15 cellular contexts compared by ENCODE assay signal in genomic region chr18:46474487-46475366, GRCh38.
A peak's percentile ranks its signal among the peaks of the same experiment; 100 is the strongest.
DNase-seq lines count a peak whose midpoint lies in the region; ATAC-seq, FAIRE-seq and TF ChIP-seq lines count a peak whose summit lies in the region.
"Had no signal": no experiment of that assay in that cellular context is flagged by ENCODE, and none has a peak within 500 bp of the region (broad histone marks: within the 10 kb centered on the region; RNA-seq: fewer than 3 reads in every experiment).

No MANE protein-coding gene starts in this region.

- peak; percentile 73 for DNase-seq in DMS53 treated with DMSO at 0.1 percent for 48 hours (lab: John Stamatoyannopoulos, UW; ENCODE audit: unreplicated experiment)
- DNase-seq in Jurkat, Clone E6-1 (ENCODE audit: low read depth, low spot score) = peak; percentile 61
- no peak for DNase-seq in Panc1 (ENCODE audit: low read depth, low spot score)
- no peak for DNase-seq in HepG2 (ENCODE audit: low spot score)
- no peak for DNase-seq in activated gamma-delta T cell (lab: John Stamatoyannopoulos, UW)
- no peak for DNase-seq in urothelium cell line (ENCODE audit: low spot score)
- no peak for DNase-seq in activated CD8-positive, alpha-beta memory T cell treated with anti-CD3 and anti-CD28 coated beads, Interleukin-2, amount 10 ng/mL, durations not matched to agents 7 days and 5 days
- DNase-seq: amygdala, BE2C, colonic mucosa, immature natural killer cell, KG1 had no signal

- H3K4me1 ChIP-seq in Panc1 (ENCODE audit: control insufficient read depth, insufficient read depth, low read length) = no peaks in the 10 kb centered on the region
- H3K4me1 ChIP-seq in HepG2 (ENCODE audit: insufficient read depth, low read length) = no peaks in the 10 kb centered on the region
- H3K4me1 ChIP-seq: BE2C, colonic mucosa, SJSA1 had no signal

- in situ Hi-C loops in Panc1 (cut with HindIII; ENCODE audit: low pct_unique_long_range_greater_than_20kb, low sequenced_read_pairs) (no loop called here), HepG2 (cut with HindIII; ENCODE audit: extremely low pct_ligation_motif_present, low pct_unique_long_range_greater_than_20kb) (loop anchor here (25.0 kb wide), 1 partner anchor 337 kb away; no protein-coding TSS in a partner anchor)

- no peaks in the 10 kb centered on the region for H3K36me3 Mint-ChIP-seq in activated CD8-positive, alpha-beta memory T cell treated with anti-CD3 and anti-CD28 coated beads, Interleukin-2, amount 10 ng/mL, durations not matched to agents 7 days and 5 days
- H3K36me3 Mint-ChIP-seq: stimulated activated memory B cell treated with anti-CD40 and anti-IgM and Interleukin-4, amounts not matched to agents 10 μg/mL and 1 μg/mL and 100 μg/mL, for 72 hours had no signal

- H3K4me3 Mint-ChIP-seq in activated CD8-positive, alpha-beta memory T cell treated with anti-CD3 and anti-CD28 coated beads, Interleukin-2, amount 10 ng/mL, durations not matched to agents 7 days and 5 days = no peak overlapping the region
- H3K4me3 Mint-ChIP-seq: immature natural killer cell; stimulated activated memory B cell treated with anti-CD40 and anti-IgM and Interleukin-4, amounts not matched to agents 10 μg/mL and 1 μg/mL and 100 μg/mL, for 72 hours had no signal

- TF ChIP-seq CTCF in Panc1 (IDR thresholded peaks at IDR 0.05) = no peak
- no peak for TF ChIP-seq CTCF in HepG2 (CRISPR knock-in tag; IDR thresholded peaks at IDR 0.05)

- TF ChIP-seq RAD21 in HepG2 (CRISPR knock-in tag; IDR thresholded peaks at IDR 0.05) = no peak

- no peak overlapping the region for H2AFZ ChIP-seq in HepG2 (ENCODE audit: low read length)

- TF ChIP-seq POLR2A in HepG2 (IDR thresholded peaks at IDR 0.05; ENCODE audit: insufficient read depth in 1 of 2, low read depth in 2 of 2, low read length in 2 of 2) = no peak

- peaks cover 11% of the 10 kb centered on the region for H3K4me1 Mint-ChIP-seq in activated CD8-positive, alpha-beta memory T cell treated with anti-CD3 and anti-CD28 coated beads, Interleukin-2, amount 10 ng/mL, durations not matched to agents 7 days and 5 days
- H3K4me1 Mint-ChIP-seq: stimulated activated memory B cell treated with anti-CD40 and anti-IgM and Interleukin-4, amounts not matched to agents 10 μg/mL and 1 μg/mL and 100 μg/mL, for 72 hours had no signal

- ATAC-seq in Panc1 = peak; percentile 51; the same call in 1 of the 2 replicates
- ATAC-seq in HepG2 = no peak; the same call in 2 of the 3 replicates
- no peak for ATAC-seq in activated CD8-positive, alpha-beta memory T cell treated with anti-CD3 and anti-CD28 coated beads, Interleukin-2, amount 10 ng/mL, durations not matched to agents 7 days and 5 days
- ATAC-seq: stimulated activated memory B cell treated with anti-CD40 and anti-IgM and Interleukin-4, amounts not matched to agents 10 μg/mL and 1 μg/mL and 100 μg/mL, for 72 hours had no signal

- H3K27me3 Mint-ChIP-seq in activated CD8-positive, alpha-beta memory T cell treated with anti-CD3 and anti-CD28 coated beads, Interleukin-2, amount 10 ng/mL, durations not matched to agents 7 days and 5 days = no peaks in the 10 kb centered on the region

- H4K20me1 ChIP-seq in HepG2 (ENCODE audit: insufficient read depth, low read length) = no peaks in the 10 kb centered on the region

- TF ChIP-seq EP300 in HepG2 (IDR thresholded peaks at IDR 0.05; ENCODE audit: low read depth in 2 of 2, low read length in 2 of 2) (no peak), HepG2 (CRISPR knock-in tag; IDR thresholded peaks at IDR 0.05; ENCODE audit: borderline replicate concordance) (no peak)

- no peaks in the 10 kb centered on the region for H3K9me3 ChIP-seq in Panc1 (ENCODE audit: control insufficient read depth, insufficient read depth, low read depth, low read length)
- H3K9me3 ChIP-seq in HepG2 (ENCODE audit: low read length) = no peaks in the 10 kb centered on the region
- H3K9me3 ChIP-seq: BE2C, colonic mucosa, neutrophil, SJSA1 had no signal

- H3K79me2 ChIP-seq in HepG2 (ENCODE audit: insufficient read depth, low read length) = no peaks in the 10 kb centered on the region

- H3K27me3 ChIP-seq in Panc1 (ENCODE audit: control insufficient read depth, insufficient read depth, low read length) (no peaks in the 10 kb centered on the region), HepG2 (ENCODE audit: control insufficient read depth in 1 of 2, insufficient read depth in 2 of 2, low read length in 2 of 2) (peaks cover 0 to 29% of the 10 kb centered on the region in 2 experiments; a peak in 1 of 5 replicates)
- H3K27me3 ChIP-seq: BE2C, colonic mucosa, neutrophil, SJSA1 had no signal

- FAIRE-seq in HepG2 (lab: Jason Lieb, UNC) (no peak), urothelium cell line (lab: Jason Lieb, UNC) (no peak)

- POLR2A ChIA-PET in Panc1 (lab: Charles Lee) (no interaction called here), HepG2 (lab: Yijun Ruan, JAX) (no interaction called here)

- H3K4me3 ChIP-seq in Jurkat, Clone E6-1 (ENCODE audit: low read length) = no peak overlapping the region
- H3K4me3 ChIP-seq in Panc1 (ENCODE audit: low read depth in 2 of 2, low read length in 2 of 2) (no peak overlapping the region), HepG2 (replicated peaks in 1 of 3; ENCODE audit: insufficient read depth in 1 of 3, low read depth in 2 of 3, low read length in 3 of 3) (no peak overlapping the region)
- H3K4me3 ChIP-seq: colonic mucosa, SJSA1 had no signal

- H3K9ac ChIP-seq in HepG2 (ENCODE audit: insufficient read depth, low read depth, low read length) = no peak overlapping the region

- H3K4me2 ChIP-seq in HepG2 (ENCODE audit: low read depth, low read length) = no peak overlapping the region

- no peaks in the 10 kb centered on the region for H3K36me3 ChIP-seq in Panc1 (ENCODE audit: control insufficient read depth, insufficient read depth, low read length)
- H3K36me3 ChIP-seq in HepG2 (replicated peaks in 1 of 2; ENCODE audit: control insufficient read depth in 1 of 2, insufficient read depth in 2 of 2, low read length in 2 of 2) = no peaks in the 10 kb centered on the region
- H3K36me3 ChIP-seq: BE2C, colonic mucosa, SJSA1 had no signal

- 20% methylated on average over 3 of the region's 14 CpGs for WGBS in HepG2 (ENCODE audit: low lambda C conversion rate)

- no peak overlapping the region for H3K27ac ChIP-seq in Panc1 (ENCODE audit: low read length)
- no peak overlapping the region for H3K27ac ChIP-seq in HepG2 (ENCODE audit: extremely low read length, insufficient read depth, low read length)
- H3K27ac ChIP-seq: colonic mucosa, neutrophil, SJSA1 had no signal

- CTCF ChIA-PET in Panc1 (lab: Charles Lee) = no interaction called here
- CTCF ChIA-PET in HepG2 (lab: Yijun Ruan, JAX; ENCODE audit: low intra/inter-chr PET ratio, low total read pairs) = no interaction called here
- CTCF ChIA-PET in activated CD8-positive, alpha-beta memory T cell treated with anti-CD3 and anti-CD28 coated beads, Interleukin-2, amount 10 ng/mL, durations not matched to agents 7 days and 5 days (lab: Charles Lee) = no interaction called here

- H3K9me3 Mint-ChIP-seq in activated CD8-positive, alpha-beta memory T cell treated with anti-CD3 and anti-CD28 coated beads, Interleukin-2, amount 10 ng/mL, durations not matched to agents 7 days and 5 days (ENCODE audit: low read depth) = no peaks in the 10 kb centered on the region
- H3K9me3 Mint-ChIP-seq: immature natural killer cell; stimulated activated memory B cell treated with anti-CD40 and anti-IgM and Interleukin-4, amounts not matched to agents 10 μg/mL and 1 μg/mL and 100 μg/mL, for 72 hours had no signal

- no peak overlapping the region for H3K27ac Mint-ChIP-seq in activated CD8-positive, alpha-beta memory T cell treated with anti-CD3 and anti-CD28 coated beads, Interleukin-2, amount 10 ng/mL, durations not matched to agents 7 days and 5 days
- H3K27ac Mint-ChIP-seq: immature natural killer cell; stimulated activated memory B cell treated with anti-CD40 and anti-IgM and Interleukin-4, amounts not matched to agents 10 μg/mL and 1 μg/mL and 100 μg/mL, for 72 hours had no signal

- BruUV-seq in Panc1 (replicated peaks; lab: Mats Ljungman, UMichigan) (no TSS peak), HepG2 (replicated peaks; lab: Mats Ljungman, UMichigan) (no TSS peak)

- intact Hi-C loops in Panc1 (cut with micrococcal nuclease; ENCODE audit: unreplicated experiment) = no loop called here
- intact Hi-C loops in HepG2 (cut with micrococcal nuclease; ENCODE audit: unreplicated experiment) = no loop called here

TF ChIP-seq in HepG2, 621 proteins besides CTCF, POLR2A, EP300 and RAD21:
- TF ChIP-seq, protein P1, sequence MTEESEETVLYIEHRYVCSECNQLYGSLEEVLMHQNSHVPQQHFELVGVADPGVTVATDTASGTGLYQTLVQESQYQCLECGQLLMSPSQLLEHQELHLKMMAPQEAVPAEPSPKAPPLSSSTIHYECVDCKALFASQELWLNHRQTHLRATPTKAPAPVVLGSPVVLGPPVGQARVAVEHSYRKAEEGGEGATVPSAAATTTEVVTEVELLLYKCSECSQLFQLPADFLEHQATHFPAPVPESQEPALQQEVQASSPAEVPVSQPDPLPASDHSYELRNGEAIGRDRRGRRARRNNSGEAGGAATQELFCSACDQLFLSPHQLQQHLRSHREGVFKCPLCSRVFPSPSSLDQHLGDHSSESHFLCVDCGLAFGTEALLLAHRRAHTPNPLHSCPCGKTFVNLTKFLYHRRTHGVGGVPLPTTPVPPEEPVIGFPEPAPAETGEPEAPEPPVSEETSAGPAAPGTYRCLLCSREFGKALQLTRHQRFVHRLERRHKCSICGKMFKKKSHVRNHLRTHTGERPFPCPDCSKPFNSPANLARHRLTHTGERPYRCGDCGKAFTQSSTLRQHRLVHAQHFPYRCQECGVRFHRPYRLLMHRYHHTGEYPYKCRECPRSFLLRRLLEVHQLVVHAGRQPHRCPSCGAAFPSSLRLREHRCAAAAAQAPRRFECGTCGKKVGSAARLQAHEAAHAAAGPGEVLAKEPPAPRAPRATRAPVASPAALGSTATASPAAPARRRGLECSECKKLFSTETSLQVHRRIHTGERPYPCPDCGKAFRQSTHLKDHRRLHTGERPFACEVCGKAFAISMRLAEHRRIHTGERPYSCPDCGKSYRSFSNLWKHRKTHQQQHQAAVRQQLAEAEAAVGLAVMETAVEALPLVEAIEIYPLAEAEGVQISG (CRISPR knock-in tag; IDR thresholded peaks at IDR 0.05) = no peak
- peak; percentile 30; the same call in 1 of the 2 replicates for TF ChIP-seq MEF2D (CRISPR knock-in tag; IDR thresholded peaks at IDR 0.05)

Comparison
In these comparisons a context has a peak if more than half of its experiments do, and no peak if none do; other contexts are left out.
1. DNase-seq: peak in DMS53 treated with DMSO at 0.1 percent for 48 hours (single experiment) and Jurkat, Clone E6-1 (single experiment); none in Panc1 (single experiment), HepG2 (single experiment), activated gamma-delta T cell (single experiment), urothelium cell line (single experiment) and activated CD8-positive, alpha-beta memory T cell treated with anti-CD3 and anti-CD28 coated beads, Interleukin-2, amount 10 ng/mL, durations not matched to agents 7 days and 5 days (single experiment).